Comparison of ENCODE assay signal across 11 cellular contexts in the genomic region with DNA sequence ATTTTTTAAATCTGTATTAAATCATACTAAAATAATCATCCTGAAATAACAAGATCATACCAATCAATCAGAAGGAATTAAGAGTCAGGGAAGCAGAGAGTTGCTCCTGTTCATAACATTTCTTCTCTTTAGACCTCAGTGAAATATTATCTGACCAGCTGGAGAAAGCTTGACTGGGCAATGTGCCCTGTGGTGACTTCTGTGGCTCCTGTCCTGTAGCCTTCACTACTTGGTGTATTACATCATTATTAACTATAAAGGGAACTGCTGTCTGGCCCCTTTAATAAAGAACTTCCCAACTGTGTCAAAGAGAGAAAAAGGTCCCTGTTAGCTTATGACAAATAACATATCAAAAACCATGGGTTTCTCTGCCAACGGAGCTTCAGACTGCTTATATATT. TPM values are rescaled to one million over a fixed set of nuclear protein-coding genes. Genes with fewer than 3 reads are reported as not detected.
DNase-seq lines count a peak whose midpoint lies in the region; TF ChIP-seq lines count a peak whose summit lies in the region.
"Had no signal": no experiment of that assay in that cellular context is flagged by ENCODE, and none has a peak within 500 bp of the region (broad histone marks: within the 10 kb centered on the region; RNA-seq: fewer than 3 reads in every experiment).

No MANE protein-coding gene starts in this region.

- H3K4me1 ChIP-seq in HEK293 (ENCODE audit: control insufficient read depth, insufficient read depth, low read length) (peaks cover 7% of the 10 kb centered on the region; the same call in 1 of the 2 replicates), fibroblast of lung (ENCODE audit: control insufficient read depth, extremely low read depth, insufficient read depth, low read length) (no peaks in the 10 kb centered on the region)
- H3K4me1 ChIP-seq: testis had no signal

- no peaks in the 10 kb centered on the region for H3K36me3 ChIP-seq in HEK293 (ENCODE audit: control insufficient read depth in 2 of 2, insufficient read depth in 1 of 2, low read length in 2 of 2)
- H3K36me3 ChIP-seq in fibroblast of lung (ENCODE audit: control insufficient read depth, insufficient read depth, low read length) = no peaks in the 10 kb centered on the region
- H3K36me3 ChIP-seq: cardiac muscle cell, sigmoid colon had no signal

- no peak overlapping the region for H3K27ac ChIP-seq in HEK293 (ENCODE audit: extremely low read depth, low read depth, low read length)
- H3K27ac ChIP-seq in fibroblast of lung (ENCODE audit: insufficient read depth, low read length) = no peak overlapping the region
- H3K27ac ChIP-seq: cardiac muscle cell, sigmoid colon, testis had no signal

- H3K9me3 ChIP-seq in HEK293 (ENCODE audit: control insufficient read depth, insufficient read depth, low read depth, low read length) = no peaks in the 10 kb centered on the region
- no peaks in the 10 kb centered on the region for H3K9me3 ChIP-seq in fibroblast of lung (ENCODE audit: control insufficient read depth, insufficient read depth, low read depth, low read length)
- H3K9me3 ChIP-seq: sigmoid colon, testis had no signal

- no peak overlapping the region for H2AFZ ChIP-seq in fibroblast of lung (ENCODE audit: low read length)

- CTCF ChIA-PET in HEK293 (lab: Yijun Ruan, JAX) = interaction anchor here (0.7 kb wide), 1 partner anchor 318 kb away, joined by 5 read pairs; no protein-coding TSS in a partner anchor

- DNase-seq in SKM-1 treated with dmso at 0.1 percent for 144 hours (lab: John Stamatoyannopoulos, UW; ENCODE audit: unreplicated experiment) = peak; percentile 15
- peak; percentile 77 to 83 for DNase-seq in fibroblast of lung (ENCODE audit: low read depth in 2 of 2)
- DNase-seq in stromal cell of bone marrow (ENCODE audit: low read depth) = peak; percentile 41
- DNase-seq in HuH-7 (ENCODE audit: low spot score) = no peak
- no peak for DNase-seq in GM19240 (ENCODE audit: insufficient read length, low spot score)
- no peak for DNase-seq in NCI-H2227 treated with DMSO at 0.1 percent for 48 hours (lab: John Stamatoyannopoulos, UW)
- DNase-seq: NCI-H345, sigmoid colon, testis had no signal

- no peaks in the 10 kb centered on the region for H3K79me2 ChIP-seq in fibroblast of lung (ENCODE audit: control insufficient read depth, insufficient read depth, low read length)

- no peaks in the 10 kb centered on the region for H3K27me3 ChIP-seq in fibroblast of lung (ENCODE audit: control insufficient read depth, insufficient read depth, low read length)
- H3K27me3 ChIP-seq: cardiac muscle cell, sigmoid colon, testis had no signal

- H4K20me1 ChIP-seq in fibroblast of lung (ENCODE audit: control insufficient read depth, extremely low read depth, insufficient read depth, low read length) = no peaks in the 10 kb centered on the region

- TF ChIP-seq CTCF in HEK293 (tag by site-specific recombination; IDR thresholded peaks at IDR 0.05) = no peak
- no peak for TF ChIP-seq CTCF in fibroblast of lung (conservative IDR thresholded peaks at IDR 0.05 in 1 of 2, IDR thresholded peaks at IDR 0.05 in 1 of 2; ENCODE audit: low read depth in 1 of 2, low read length in 2 of 2)

- POLR2A ChIA-PET in HEK293 (lab: Yijun Ruan, JAX) = interaction anchor here (0.6 to 1.0 kb wide), 2 partner anchors 17 to 52 kb away, joined by 3 to 4 read pairs; no protein-coding TSS in a partner anchor

- H3K4me3 ChIP-seq in HEK293 (ENCODE audit: low read depth, low read length) (no peak overlapping the region), fibroblast of lung (replicated peaks in 1 of 4; ENCODE audit: control extremely low read depth in 1 of 4, insufficient read depth in 1 of 4, low read depth in 3 of 4, low read length in 4 of 4) (no peak overlapping the region)
- H3K4me3 ChIP-seq: cardiac muscle cell, sigmoid colon, testis had no signal

- H3K9ac ChIP-seq in fibroblast of lung (ENCODE audit: insufficient read depth, low read length) = no peak overlapping the region

- no peak overlapping the region for H3K4me2 ChIP-seq in fibroblast of lung (ENCODE audit: extremely low read depth, insufficient read depth, low read length)

TF ChIP-seq in HEK293, 187 proteins besides CTCF, POLR2A, EP300 and RAD21:
- TF ChIP-seq, protein P1, sequence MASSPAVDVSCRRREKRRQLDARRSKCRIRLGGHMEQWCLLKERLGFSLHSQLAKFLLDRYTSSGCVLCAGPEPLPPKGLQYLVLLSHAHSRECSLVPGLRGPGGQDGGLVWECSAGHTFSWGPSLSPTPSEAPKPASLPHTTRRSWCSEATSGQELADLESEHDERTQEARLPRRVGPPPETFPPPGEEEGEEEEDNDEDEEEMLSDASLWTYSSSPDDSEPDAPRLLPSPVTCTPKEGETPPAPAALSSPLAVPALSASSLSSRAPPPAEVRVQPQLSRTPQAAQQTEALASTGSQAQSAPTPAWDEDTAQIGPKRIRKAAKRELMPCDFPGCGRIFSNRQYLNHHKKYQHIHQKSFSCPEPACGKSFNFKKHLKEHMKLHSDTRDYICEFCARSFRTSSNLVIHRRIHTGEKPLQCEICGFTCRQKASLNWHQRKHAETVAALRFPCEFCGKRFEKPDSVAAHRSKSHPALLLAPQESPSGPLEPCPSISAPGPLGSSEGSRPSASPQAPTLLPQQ (tag by site-specific recombination; IDR thresholded peaks at IDR 0.05) = 0 out of 2 replicates have a peak, but pooled peaks have one; percentile 32
- TF ChIP-seq, protein P2, sequence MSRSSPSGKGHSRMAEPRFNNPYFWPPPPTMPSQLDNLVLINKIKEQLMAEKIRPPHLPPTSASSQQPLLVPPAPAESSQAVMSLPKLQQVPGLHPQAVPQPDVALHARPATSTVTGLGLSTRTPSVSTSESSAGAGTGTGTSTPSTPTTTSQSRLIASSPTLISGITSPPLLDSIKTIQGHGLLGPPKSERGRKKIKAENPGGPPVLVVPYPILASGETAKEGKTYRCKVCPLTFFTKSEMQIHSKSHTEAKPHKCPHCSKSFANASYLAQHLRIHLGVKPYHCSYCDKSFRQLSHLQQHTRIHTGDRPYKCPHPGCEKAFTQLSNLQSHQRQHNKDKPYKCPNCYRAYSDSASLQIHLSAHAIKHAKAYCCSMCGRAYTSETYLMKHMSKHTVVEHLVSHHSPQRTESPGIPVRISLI (tag by site-specific recombination; IDR thresholded peaks at IDR 0.05) = no peak

RNA-seq across cellular contexts. Expression of a gene that starts 18.0 kb away (rescaled TPM):
- total RNA-seq in fibroblast of lung = 8.3 and 8.5 TPM in 2 replicates
- polyA plus RNA-seq in fibroblast of lung = 2.9 and 3.9 TPM in 2 replicates
- polyA plus RNA-seq in fibroblast of lung (2012) = 1.8 and 2.2 TPM in 2 replicates
- polyA minus RNA-seq in fibroblast of lung (ENCODE audit: low replicate concordance) = 1.9 and 7.4 TPM in 2 replicates

Comparison
In these comparisons a context has a peak if more than half of its experiments do, and no peak if none do; other contexts are left out.
1. DNase-seq: peak in SKM-1 treated with dmso at 0.1 percent for 144 hours (single experiment), fibroblast of lung (2 of 2) and stromal cell of bone marrow (single experiment); none in HuH-7 (single experiment), GM19240 (single experiment) and NCI-H2227 treated with DMSO at 0.1 percent for 48 hours (single experiment).